In the genomic region with DNA sequence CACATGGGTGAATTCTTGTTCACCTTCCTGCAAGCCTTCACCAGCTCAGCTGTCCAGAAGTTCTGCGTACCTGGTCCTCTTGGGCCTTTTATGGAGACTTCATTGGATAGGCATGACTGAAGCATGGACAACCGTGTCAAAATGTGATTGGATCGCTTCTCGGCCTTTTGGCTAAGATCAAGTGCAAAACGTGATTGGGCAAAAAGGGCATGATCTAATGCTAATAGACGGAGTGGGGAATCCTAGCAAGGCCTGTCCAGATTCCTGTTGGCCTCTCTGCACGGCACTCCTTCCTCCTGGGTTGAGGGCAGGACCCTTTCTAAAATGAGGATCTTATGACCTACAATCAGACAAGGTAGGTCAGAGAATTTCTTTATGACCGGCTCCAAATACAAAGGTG, we compare ENCODE assay signal across 28 cellular contexts.
"Had no signal": no experiment of that assay in that cellular context is flagged by ENCODE, and none has a peak within 500 bp of the region (broad histone marks: within the 10 kb centered on the region; RNA-seq: fewer than 3 reads in every experiment).

No MANE protein-coding gene starts in this region.

- H3K4me3 Mint-ChIP-seq: effector memory CD8-positive, alpha-beta T cell; endodermal cell; mesothelial cell of epicardium had no signal

- H3K4me3 ChIP-seq: coronary artery, dorsolateral prefrontal cortex, esophagus squamous epithelium, gastrocnemius medialis, heart right ventricle, left lung, lower lobe of right lung, mucosa of descending colon had no signal

- H3K27me3 Mint-ChIP-seq: effector memory CD8-positive, alpha-beta T cell had no signal

- FAIRE-seq: colon, endometrium, islet of Langerhans, keratinocyte had no signal

- H3K4me1 ChIP-seq: esophagus squamous epithelium, gastrocnemius medialis, left lung, lower lobe of right lung had no signal

- H3K9me3 Mint-ChIP-seq: effector memory CD8-positive, alpha-beta T cell; endodermal cell; mesothelial cell of epicardium had no signal

- H3K27me3 ChIP-seq: esophagus squamous epithelium, gastrocnemius medialis, left lung had no signal

- H3K4me1 Mint-ChIP-seq: endodermal cell, mesothelial cell of epicardium had no signal

- ATAC-seq: effector memory CD8-positive, alpha-beta T cell; esophagus mucosa; gastrocnemius medialis; heart right ventricle; left cardiac atrium; left lung; left ventricle myocardium superior; lower lobe of right lung; mucosa of descending colon had no signal

- H3K36me3 ChIP-seq: esophagus squamous epithelium, gastrocnemius medialis, left lung, lower lobe of right lung had no signal

- DNase-seq: dermis blood vessel endothelial cell; dorsolateral prefrontal cortex; effector CD4-positive, alpha-beta T cell; effector memory CD8-positive, alpha-beta T cell; endodermal cell; erythroblast; esophagus squamous epithelium; foreskin fibroblast; foreskin melanocyte; gastrocnemius medialis; glutamatergic neuron; head of caudate nucleus; heart right ventricle; hippocampal formation; left cardiac atrium; left lung; left ventricle myocardium superior; lower lobe of right lung; mesenchymal stem cell; mucosa of descending colon had no signal

- H3K9me3 ChIP-seq: esophagus squamous epithelium, gastrocnemius medialis, heart right ventricle, left lung, lower lobe of right lung, mucosa of descending colon had no signal

- H3K27ac Mint-ChIP-seq: effector memory CD8-positive, alpha-beta T cell; endodermal cell; mesothelial cell of epicardium had no signal

- H3K27ac ChIP-seq: coronary artery, dorsolateral prefrontal cortex, epithelial cell of prostate, esophagus squamous epithelium, gastrocnemius medialis, heart right ventricle, left lung, lower lobe of right lung had no signal
